8 cellular contexts compared by ENCODE assay signal in the genomic region with DNA sequence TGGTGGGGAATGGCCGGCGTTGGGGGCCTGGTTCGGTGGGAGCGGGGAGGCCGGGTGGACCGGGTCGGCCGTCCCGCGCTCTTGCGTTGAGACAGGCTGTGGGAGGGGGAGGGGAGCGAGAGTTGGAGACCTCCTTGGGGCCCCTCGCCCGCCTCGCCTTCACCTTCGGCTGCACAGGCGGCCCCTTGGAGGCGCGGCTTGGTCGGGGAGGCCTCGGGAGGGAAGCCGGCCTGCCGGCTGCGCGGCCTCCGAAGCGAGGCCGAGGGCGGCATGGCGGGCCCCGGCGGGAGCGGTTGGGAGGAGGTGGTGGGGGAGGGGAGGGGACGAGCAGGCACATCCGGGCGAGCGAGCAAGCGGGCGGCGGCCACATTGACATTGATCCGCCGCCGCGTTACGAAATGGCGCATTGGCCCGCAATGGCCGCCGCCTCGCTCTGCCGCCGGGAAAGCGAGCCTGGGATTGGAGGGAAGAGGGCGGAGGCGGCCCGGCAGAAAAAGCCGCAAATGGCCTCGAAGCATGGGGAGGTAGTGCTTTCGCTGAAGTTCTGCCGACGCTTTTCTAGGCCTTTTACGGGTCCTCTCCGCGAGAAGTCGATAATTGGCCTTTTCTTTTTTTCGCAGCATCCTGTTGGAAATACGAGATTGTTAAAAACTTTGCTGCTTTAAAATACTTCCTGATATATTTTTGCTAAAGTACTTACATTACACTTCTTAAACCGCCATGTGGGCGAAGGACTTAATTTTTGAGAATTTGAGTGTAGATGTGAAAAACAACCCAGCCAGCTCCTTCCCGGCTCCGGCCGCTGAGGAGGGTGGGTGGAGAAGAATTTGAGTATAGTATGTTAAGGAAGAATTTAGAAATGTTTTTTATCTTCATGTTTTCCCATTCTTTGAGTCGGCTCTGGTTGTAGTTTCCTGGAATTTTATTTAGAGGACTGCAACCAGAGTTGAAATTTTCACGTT. TPM values are rescaled to one million over a fixed set of nuclear protein-coding genes. Genes with fewer than 3 reads are reported as not detected.
DNase-seq lines count a peak whose midpoint lies in the region; ATAC-seq, FAIRE-seq and TF ChIP-seq lines count a peak whose summit lies in the region.

No MANE protein-coding gene starts in this region.

- peak overlapping the region; percentile 94 for H3K4me2 ChIP-seq in SU-DHL-6 (ENCODE audit: low read depth, low read length, poor library complexity, severe bottlenecking)

- no peaks in the 10 kb centered on the region for H3K9me2 ChIP-seq in SU-DHL-6 (replicated peaks; ENCODE audit: insufficient read depth, low read length)

- peaks cover 36% of the 10 kb centered on the region for H3K36me3 ChIP-seq in SU-DHL-6 (ENCODE audit: low read length)
- peaks cover 3 to 43% (median 31%) of the 10 kb centered on the region in 9 donors for H3K36me3 ChIP-seq in heart left ventricle

- peaks cover 70% of the 10 kb centered on the region for H3K79me2 ChIP-seq in SU-DHL-6 (ENCODE audit: insufficient read depth, low read length)

- H3K9me3 ChIP-seq in SU-DHL-6 (ENCODE audit: insufficient read depth, low read length), result no peaks in the 10 kb centered on the region
- no peaks in the 10 kb centered on the region for H3K9me3 ChIP-seq in heart left ventricle

- peak; percentile 91 for FAIRE-seq in GM12891 (lab: Jason Lieb, UNC)

- peak overlapping the region; percentile 82 for H3K4me3 ChIP-seq in SU-DHL-6 (ENCODE audit: insufficient read depth, low read length, poor library complexity, severe bottlenecking)
- H3K4me3 ChIP-seq in heart left ventricle, result peak overlapping the region; percentile 60 to 96 (median 82)

- TF ChIP-seq POLR2A in GM12891 (IDR thresholded peaks at IDR 0.05; ENCODE audit: low read depth, low read length) (peak; percentile 48; the same call in 1 of the 2 replicates), heart left ventricle (IDR thresholded peaks at IDR 0.05) (no peak)

- no peaks in the 10 kb centered on the region for H3K27me3 Mint-ChIP-seq in activated naive CD8-positive, alpha-beta T cell treated with anti-CD3 and anti-CD28 coated beads, Interleukin-2, amount 50 U/mL, for 24 hours
- peaks cover 5% of the 10 kb centered on the region for H3K27me3 Mint-ChIP-seq in type B pancreatic cell

- H3K27me3 ChIP-seq in SU-DHL-6 (ENCODE audit: low read length) (no peaks in the 10 kb centered on the region), heart left ventricle (no peaks in the 10 kb centered on the region)

- TF ChIP-seq CTCF in SU-DHL-6 (IDR thresholded peaks at IDR 0.05; ENCODE audit: insufficient read depth, low read length, poor library complexity, severe bottlenecking), result no peak
- TF ChIP-seq CTCF in heart left ventricle (IDR thresholded peaks at IDR 0.05), result no peak
- TF ChIP-seq CTCF in type B pancreatic cell (conservative IDR thresholded peaks at IDR 0.05), result no peak

- H3K4me3 Mint-ChIP-seq in activated naive CD8-positive, alpha-beta T cell treated with anti-CD3 and anti-CD28 coated beads, Interleukin-2, amount 50 U/mL, for 24 hours, result peak overlapping the region; percentile 99
- H3K4me3 Mint-ChIP-seq in type B pancreatic cell, result peak overlapping the region; percentile 98

- no peaks in the 10 kb centered on the region for H3K9me3 Mint-ChIP-seq in activated naive CD8-positive, alpha-beta T cell treated with anti-CD3 and anti-CD28 coated beads, Interleukin-2, amount 50 U/mL, for 24 hours
- H3K9me3 Mint-ChIP-seq in type B pancreatic cell, result no peaks in the 10 kb centered on the region

- H3K27ac Mint-ChIP-seq in activated naive CD8-positive, alpha-beta T cell treated with anti-CD3 and anti-CD28 coated beads, Interleukin-2, amount 50 U/mL, for 24 hours, result peak overlapping the region; percentile 100
- H3K27ac Mint-ChIP-seq in type B pancreatic cell, result peak overlapping the region; percentile 100

- H3K9ac ChIP-seq in SU-DHL-6 (ENCODE audit: low read length), result peak overlapping the region; percentile 90

- H3K27ac ChIP-seq in SU-DHL-6 (ENCODE audit: low read depth, low read length), result peak overlapping the region; percentile 87
- peak overlapping the region; percentile 95 to 100 (median 99) for H3K27ac ChIP-seq in heart left ventricle

- peak; percentile 71 for DNase-seq in GM12891 (ENCODE audit: insufficient read length, low spot score)
- DNase-seq in NCI-H1105 treated with DMSO at 0.1 percent for 48 hours (lab: John Stamatoyannopoulos, UW), result peak; percentile 78
- DNase-seq in activated naive CD8-positive, alpha-beta T cell treated with anti-CD3 and anti-CD28 coated beads, Interleukin-2, amount 50 U/mL, for 24 hours, result peak; percentile 94
- DNase-seq in heart left ventricle, result peak; percentile 95 to 97 (median 96)
- peak; percentile 77 to 97 (median 87) for DNase-seq in posterior cingulate gyrus
- DNase-seq in type B pancreatic cell (ENCODE audit: extremely low spot score, unreplicated experiment), result peak; percentile 91

- H3F3A ChIP-seq in SU-DHL-6 (ENCODE audit: insufficient read depth), result peaks cover 28% of the 10 kb centered on the region

- peaks cover 58% of the 10 kb centered on the region for H3K4me1 Mint-ChIP-seq in activated naive CD8-positive, alpha-beta T cell treated with anti-CD3 and anti-CD28 coated beads, Interleukin-2, amount 50 U/mL, for 24 hours
- H3K4me1 Mint-ChIP-seq in type B pancreatic cell (ENCODE audit: unreplicated experiment), result peaks cover 26% of the 10 kb centered on the region

- H4K20me1 ChIP-seq in SU-DHL-6 (ENCODE audit: low read depth, low read length), result peaks cover 35% of the 10 kb centered on the region

- H3K36me3 Mint-ChIP-seq in activated naive CD8-positive, alpha-beta T cell treated with anti-CD3 and anti-CD28 coated beads, Interleukin-2, amount 50 U/mL, for 24 hours (ENCODE audit: low read depth), result peaks cover 60% of the 10 kb centered on the region
- H3K36me3 Mint-ChIP-seq in type B pancreatic cell, result peaks cover 30% of the 10 kb centered on the region

- ATAC-seq in HG02759 (IDR thresholded peaks at IDR 0.05; ENCODE audit: unreplicated experiment) (peak; percentile 56), heart left ventricle (peak; percentile 63 to 88 (median 82))
- peak; percentile 62 for ATAC-seq in activated naive CD8-positive, alpha-beta T cell treated with anti-CD3 and anti-CD28 coated beads, Interleukin-2, amount 50 U/mL, for 24 hours

- intact Hi-C loops in heart left ventricle (cut with DNase I) (loop anchor here (1.0 to 5.0 kb wide), 11 partner anchors 30 to 114 kb away; a partner anchor contains a TSS), posterior cingulate gyrus (cut with DNase I) (loop anchor here (1.0 to 2.0 kb wide), 2 partner anchors 48 to 51 kb away; a partner anchor contains a TSS)

- no peak overlapping the region for H2AFZ ChIP-seq in SU-DHL-6 (ENCODE audit: low read depth, low read length, severe bottlenecking)

- H3K4me1 ChIP-seq in heart left ventricle, result peaks cover 10 to 59% (median 51%) of the 10 kb centered on the region in 12 donors

- WGBS in heart left ventricle, 4 donors, result 0 to 1% (median 0%) methylated on average over 42 to 74 of the region's 74 CpGs

TF ChIP-seq in GM12891, 5 proteins besides CTCF, POLR2A, EP300 and RAD21:
- TF ChIP-seq POLR2AphosphoS5 (IDR thresholded peaks at IDR 0.05; ENCODE audit: low read depth, low read length), result peak; percentile 63; the same call in 1 of the 2 replicates
- no peak for TF ChIP-seq TAF1 (IDR thresholded peaks at IDR 0.05; ENCODE audit: low read depth, low read length)

RNA-seq across cellular contexts. Expression of a gene that starts 0.6 kb away (rescaled TPM):
- 339 TPM for polyA plus RNA-seq in GM12891 (2012; ENCODE audit: low read depth, missing spikeins)
- total RNA-seq in heart left ventricle (100 to 1,000 TPM in 1 of 9 donors, 10 to 100 TPM in 8; 12.7 to 110 (median 73.3) TPM), type B pancreatic cell (ENCODE audit: low replicate concordance) (203 and 304 TPM in 2 replicates)
- 100 to 1,000 TPM in 1 of 2 donors, 10 to 100 TPM in 1; 64.6 to 134 TPM for polyA plus RNA-seq in heart left ventricle

RNA-seq across cellular contexts. Expression of a gene that starts 51.4 kb away (rescaled TPM):
- 15.0 TPM for polyA plus RNA-seq in GM12891 (2012; ENCODE audit: low read depth, missing spikeins)
- total RNA-seq in heart left ventricle (10 to 100 TPM; 39.2 to 82.5 (median 59.4) TPM), type B pancreatic cell (ENCODE audit: low replicate concordance) (74.7 and 95.0 TPM in 2 replicates)
- polyA plus RNA-seq in heart left ventricle, result 10 to 100 TPM; 17.0 to 37.3 TPM

Comparison
In these comparisons a context has a peak if more than half of its experiments do, and no peak if none do; other contexts are left out.
1. Peak in every context shown above with its lines: DNase-seq, ATAC-seq, H3K4me3 ChIP-seq and H3K27ac ChIP-seq.